Comparison of ENCODE assay signal across 8 cellular contexts in the genomic region with DNA sequence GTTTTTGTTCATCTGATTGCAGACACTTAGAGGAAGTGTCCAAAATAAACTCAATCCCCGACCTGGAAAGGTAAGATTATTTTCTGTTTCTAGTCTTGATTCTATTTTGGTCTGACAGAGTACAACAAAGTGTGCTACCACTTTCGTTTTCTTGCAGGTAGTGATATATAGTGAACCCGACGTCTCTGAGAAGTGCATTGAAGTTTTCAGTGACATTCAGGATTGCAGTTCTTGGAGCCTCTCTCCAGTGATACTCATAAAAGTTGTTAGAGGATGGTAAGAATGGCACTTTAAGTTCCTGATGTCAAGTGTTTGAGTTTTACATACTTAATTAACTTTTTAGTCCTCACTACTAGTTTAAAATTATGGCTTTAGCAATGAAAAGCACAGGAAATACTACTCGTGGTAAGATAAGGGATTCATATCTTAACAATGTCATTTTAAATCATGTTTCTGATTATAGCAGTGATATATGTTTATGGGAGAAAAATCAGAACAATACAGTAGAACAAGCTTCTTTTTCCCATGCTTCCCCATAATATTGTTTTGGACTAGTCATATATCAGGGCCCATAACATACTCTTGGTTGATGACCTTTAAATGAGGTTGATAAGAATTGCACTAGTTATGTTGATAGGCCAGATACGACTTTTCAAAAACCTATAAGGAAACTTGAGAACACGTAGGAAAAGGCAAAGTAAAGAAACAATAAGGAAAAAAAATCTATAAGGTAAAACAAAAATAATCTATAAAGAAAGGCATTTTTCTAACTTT.
DNase-seq lines count a peak whose midpoint lies in the region; ATAC-seq and TF ChIP-seq lines count a peak whose summit lies in the region.

No MANE protein-coding gene starts in this region.

- peaks cover 35% of the 10 kb centered on the region for H3K36me3 Mint-ChIP-seq in activated naive CD8-positive, alpha-beta T cell treated with anti-CD3 and anti-CD28 coated beads for 36 hours

- DNase-seq in heart right ventricle: no peak
- DNase-seq in left cardiac atrium: no peak
- DNase-seq in activated naive CD8-positive, alpha-beta T cell treated with anti-CD3 and anti-CD28 coated beads for 36 hours: no peak
- DNase-seq in prostate gland (ENCODE audit: low spot score): no peak
- DNase-seq in A172 (ENCODE audit: low spot score): no peak
- DNase-seq in stimulated activated naive CD4-positive, alpha-beta T cell treated with Interleukin-2 at 50 U/mL for 16 hours (lab: John Stamatoyannopoulos, UW): no peak
- DNase-seq in NCI-H226: no peak

- ATAC-seq in heart right ventricle: peak in 2 of 8 donors; percentile 35 to 58
- no peak for ATAC-seq in left cardiac atrium
- peak; percentile 44 for ATAC-seq in HG03175 (IDR thresholded peaks at IDR 0.05; ENCODE audit: unreplicated experiment)

- TF ChIP-seq POLR2A in prostate gland (IDR thresholded peaks at IDR 0.05): no peak

- H3K27ac ChIP-seq in heart right ventricle: peak overlapping the region in 4 of 10 donors; percentile 25 to 60 (median 39)
- peak overlapping the region; percentile 20 to 25 for H3K27ac ChIP-seq in prostate gland

- H3K27me3 Mint-ChIP-seq in activated naive CD8-positive, alpha-beta T cell treated with anti-CD3 and anti-CD28 coated beads for 36 hours: no peaks in the 10 kb centered on the region

- H3K4me3 ChIP-seq in heart right ventricle (peak overlapping the region in 6 of 10 donors; percentile 20 to 44 (median 33)), prostate gland (peak overlapping the region in 1 of 2 donors; percentile 10)

- H3K4me1 ChIP-seq in heart right ventricle (peaks cover 0 to 65% (median 0%) of the 10 kb centered on the region in 9 donors), prostate gland (replicated peaks) (no peaks in the 10 kb centered on the region)

- WGBS in heart right ventricle, 2 donors: 34 to 39% methylated on average over 7 of the region's 7 CpGs
- 15% methylated on average over 7 of the region's 7 CpGs for WGBS in prostate gland

- peaks cover 0 to 35% (median 0%) of the 10 kb centered on the region in 9 donors for H3K36me3 ChIP-seq in heart right ventricle
- H3K36me3 ChIP-seq in prostate gland: no peaks in the 10 kb centered on the region

- no peaks in the 10 kb centered on the region for H3K9me3 ChIP-seq in heart right ventricle
- no peaks in the 10 kb centered on the region for H3K9me3 ChIP-seq in prostate gland

- intact Hi-C loops in heart right ventricle (cut with DNase I): no loop called here
- intact Hi-C loops in left cardiac atrium (cut with DNase I): no loop called here
- intact Hi-C loops in prostate gland (cut with DNase I): no loop called here

- H3K4me1 Mint-ChIP-seq in activated naive CD8-positive, alpha-beta T cell treated with anti-CD3 and anti-CD28 coated beads for 36 hours: peaks cover 64% of the 10 kb centered on the region

- H3K27me3 ChIP-seq in heart right ventricle: no peaks in the 10 kb centered on the region
- H3K27me3 ChIP-seq in prostate gland (replicated peaks; ENCODE audit: insufficient read depth): no peaks in the 10 kb centered on the region

- peak overlapping the region; percentile 69 for H3K4me3 Mint-ChIP-seq in activated naive CD8-positive, alpha-beta T cell treated with anti-CD3 and anti-CD28 coated beads for 36 hours

- no peak for TF ChIP-seq CTCF in heart right ventricle (IDR thresholded peaks at IDR 0.05)
- no peak for TF ChIP-seq CTCF in prostate gland (IDR thresholded peaks at IDR 0.05)

- H3K9me3 Mint-ChIP-seq in activated naive CD8-positive, alpha-beta T cell treated with anti-CD3 and anti-CD28 coated beads for 36 hours: no peaks in the 10 kb centered on the region

- peak overlapping the region; percentile 85 for H3K27ac Mint-ChIP-seq in activated naive CD8-positive, alpha-beta T cell treated with anti-CD3 and anti-CD28 coated beads for 36 hours
